Comparison of ENCODE assay signal across 28 cellular contexts in the genomic region with DNA sequence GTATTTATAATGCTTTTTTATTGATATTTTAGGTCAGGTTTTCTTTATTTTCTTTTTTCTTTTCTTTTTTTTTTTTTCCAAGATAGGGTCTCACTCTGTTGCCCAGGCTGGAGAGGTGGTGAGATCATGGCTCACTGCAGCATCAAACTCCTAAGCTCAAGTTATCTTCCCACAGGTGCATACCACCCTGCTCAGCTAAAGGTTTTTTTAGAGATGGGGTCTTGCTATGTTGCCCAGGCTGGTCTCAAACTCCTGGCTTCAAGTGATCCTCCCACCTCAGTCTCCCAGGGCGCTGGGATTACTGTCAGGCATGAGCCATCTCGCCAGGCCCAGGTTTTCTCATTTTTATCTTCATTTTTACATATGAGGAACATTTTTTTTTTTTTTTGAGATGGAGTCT. TPM values are rescaled to one million over a fixed set of nuclear protein-coding genes. Genes with fewer than 3 reads are reported as not detected.
DNase-seq lines count a peak whose midpoint lies in the region; ATAC-seq and TF ChIP-seq lines count a peak whose summit lies in the region.
"Had no signal": no experiment of that assay in that cellular context is flagged by ENCODE, and none has a peak within 500 bp of the region (broad histone marks: within the 10 kb centered on the region; RNA-seq: fewer than 3 reads in every experiment).

No MANE protein-coding gene starts in this region.

- CTCF ChIA-PET in CD8-positive, alpha-beta memory T cell (lab: Charles Lee), result no interaction called here

- H2AFZ ChIP-seq in fibroblast of lung (ENCODE audit: low read length), result no peak overlapping the region

- H3K4me3 ChIP-seq in fibroblast of lung (replicated peaks in 1 of 4; ENCODE audit: control extremely low read depth in 1 of 4, insufficient read depth in 1 of 4, low read depth in 3 of 4, low read length in 4 of 4) (no peak overlapping the region), upper lobe of right lung (no peak overlapping the region)
- no peak overlapping the region for H3K4me3 ChIP-seq in CD8-positive, alpha-beta memory T cell (ENCODE audit: low read length)
- H3K4me3 ChIP-seq: pancreas, SJCRH30 had no signal

- ATAC-seq in stimulated activated naive CD8-positive, alpha-beta T cell treated with anti-CD3 and anti-CD28 coated beads, Interleukin-15, Interleukin-2, amounts not matched to agents 100 U/mL and 50 U/mL, for 24 hours, result no peak
- ATAC-seq in T-helper 17 cell (no peak), upper lobe of right lung (no peak)
- ATAC-seq: left ventricle myocardium superior; naive thymus-derived CD4-positive, alpha-beta T cell; pancreas had no signal

- TF ChIP-seq CTCF in fibroblast of lung (conservative IDR thresholded peaks at IDR 0.05 in 1 of 2, IDR thresholded peaks at IDR 0.05 in 1 of 2; ENCODE audit: low read depth in 1 of 2, low read length in 2 of 2) (no peak), upper lobe of right lung (IDR thresholded peaks at IDR 0.05) (no peak)

- H3K36me3 ChIP-seq in fibroblast of lung (ENCODE audit: control insufficient read depth, insufficient read depth, low read length) (no peaks in the 10 kb centered on the region), upper lobe of right lung (no peaks in the 10 kb centered on the region)
- H3K36me3 ChIP-seq in CD8-positive, alpha-beta memory T cell (ENCODE audit: insufficient read depth, low read length), result no peaks in the 10 kb centered on the region
- H3K36me3 ChIP-seq: pancreas, SJCRH30 had no signal

- POLR2A ChIA-PET in CD8-positive, alpha-beta memory T cell (lab: Charles Lee), result no interaction called here

- H3K4me1 Mint-ChIP-seq in stimulated activated naive CD8-positive, alpha-beta T cell treated with anti-CD3 and anti-CD28 coated beads, Interleukin-15, Interleukin-2, amounts not matched to agents 100 ng/mL and 50 ng/mL, for 24 hours (ENCODE audit: low read depth), result peaks cover 60% of the 10 kb centered on the region
- H3K4me1 Mint-ChIP-seq in T-helper 17 cell, result peaks cover 30% of the 10 kb centered on the region
- H3K4me1 Mint-ChIP-seq in CD8-positive, alpha-beta memory T cell, result peaks cover 50 to 69% (median 68%) of the 10 kb centered on the region in 3 donors

- H3K27me3 Mint-ChIP-seq in stimulated activated naive CD8-positive, alpha-beta T cell treated with anti-CD3 and anti-CD28 coated beads, Interleukin-15, Interleukin-2, amounts not matched to agents 100 ng/mL and 50 ng/mL, for 24 hours, result no peaks in the 10 kb centered on the region
- H3K27me3 Mint-ChIP-seq in T-helper 17 cell, result no peaks in the 10 kb centered on the region
- H3K27me3 Mint-ChIP-seq in CD8-positive, alpha-beta memory T cell, result peaks cover 0 to 6% of the 10 kb centered on the region in 2 donors
- H3K27me3 Mint-ChIP-seq: B cell; naive thymus-derived CD4-positive, alpha-beta T cell had no signal

- H3K27ac ChIP-seq in fibroblast of lung (ENCODE audit: insufficient read depth, low read length) (no peak overlapping the region), upper lobe of right lung (no peak overlapping the region)
- H3K27ac ChIP-seq in CD8-positive, alpha-beta memory T cell (ENCODE audit: low read depth, low read length), result no peak overlapping the region
- H3K27ac ChIP-seq: pancreas, SJCRH30 had no signal

- peak overlapping the region; percentile 7 for H3K4me3 Mint-ChIP-seq in stimulated activated naive CD8-positive, alpha-beta T cell treated with anti-CD3 and anti-CD28 coated beads, Interleukin-15, Interleukin-2, amounts not matched to agents 100 ng/mL and 50 ng/mL, for 24 hours
- H3K4me3 Mint-ChIP-seq in T-helper 17 cell, result no peak overlapping the region
- peak overlapping the region in 1 of 7 donors; percentile 23 for H3K4me3 Mint-ChIP-seq in CD8-positive, alpha-beta memory T cell

- H3K9me3 ChIP-seq in T-helper 17 cell (ENCODE audit: control insufficient read depth, low read length, poor library complexity, severe bottlenecking) (no peaks in the 10 kb centered on the region), fibroblast of lung (ENCODE audit: control insufficient read depth, insufficient read depth, low read depth, low read length) (no peaks in the 10 kb centered on the region), upper lobe of right lung (no peaks in the 10 kb centered on the region)
- H3K9me3 ChIP-seq in CD8-positive, alpha-beta memory T cell (ENCODE audit: low read length), result no peaks in the 10 kb centered on the region
- H3K9me3 ChIP-seq: pancreas, SJCRH30 had no signal

- no peak for DNase-seq in stimulated activated naive CD8-positive, alpha-beta T cell treated with anti-CD3 and anti-CD28 coated beads, Interleukin-15, Interleukin-2, amounts not matched to agents 100 U/mL and 50 U/mL, for 24 hours
- no peak for DNase-seq in T-helper 17 cell
- no peak for DNase-seq in fibroblast of lung (ENCODE audit: low read depth in 2 of 2)
- no peak for DNase-seq in DMS114 treated with DMSO at 0.1 percent for 48 hours (lab: John Stamatoyannopoulos, UW; ENCODE audit: unreplicated experiment)
- DNase-seq in upper lobe of right lung, result no peak
- no peak for DNase-seq in NCI-H526 treated with DMSO at 0.1 percent for 48 hours (lab: John Stamatoyannopoulos, UW)
- DNase-seq in CD8-positive, alpha-beta memory T cell, result no peak
- DNase-seq: activated CD4-positive, CD25-positive, alpha-beta regulatory T cell treated with anti-CD3 and anti-CD28 coated beads, Interleukin-2, amount 50 U/mL, for 72 hours; activated CD8-positive, alpha-beta memory T cell treated with anti-CD3 and anti-CD28 coated beads for 24 hours; activated naive CD4-positive, alpha-beta T cell; COR-L47; DMS79 treated with DMSO at 0.1 percent for 48 hours; GF-D8; hippocampal formation; IMR-90; left ventricle myocardium superior; naive thymus-derived CD4-positive, alpha-beta T cell; NCI-H1105; NCI-H1930; NCI-H526; pancreas; SJCRH30; stimulated activated CD4-positive, alpha-beta T cell treated with anti-CD3 and anti-CD28 coated beads, Interleukin-2, amount 100 ng/mL, for 24 hours; T-helper 1 cell; trophoblast cell had no signal

- no peaks in the 10 kb centered on the region for H3K9me3 Mint-ChIP-seq in stimulated activated naive CD8-positive, alpha-beta T cell treated with anti-CD3 and anti-CD28 coated beads, Interleukin-15, Interleukin-2, amounts not matched to agents 100 ng/mL and 50 ng/mL, for 24 hours
- no peaks in the 10 kb centered on the region for H3K9me3 Mint-ChIP-seq in CD8-positive, alpha-beta memory T cell

- H3K4me2 ChIP-seq in fibroblast of lung (ENCODE audit: extremely low read depth, insufficient read depth, low read length), result peak overlapping the region; percentile 13

- intact Hi-C loops in upper lobe of right lung (cut with DNase I), result no loop called here

- H3K27ac Mint-ChIP-seq in stimulated activated naive CD8-positive, alpha-beta T cell treated with anti-CD3 and anti-CD28 coated beads, Interleukin-15, Interleukin-2, amounts not matched to agents 100 ng/mL and 50 ng/mL, for 24 hours, result no peak overlapping the region
- peak overlapping the region; percentile 97 for H3K27ac Mint-ChIP-seq in T-helper 17 cell
- peak overlapping the region in 2 of 8 donors; percentile 29 to 33 for H3K27ac Mint-ChIP-seq in CD8-positive, alpha-beta memory T cell
- H3K27ac Mint-ChIP-seq: B cell, mesothelial cell of epicardium had no signal

- no peak overlapping the region for H3K9ac ChIP-seq in fibroblast of lung (ENCODE audit: insufficient read depth, low read length)

- H3K36me3 Mint-ChIP-seq in stimulated activated naive CD8-positive, alpha-beta T cell treated with anti-CD3 and anti-CD28 coated beads, Interleukin-15, Interleukin-2, amounts not matched to agents 100 ng/mL and 50 ng/mL, for 24 hours (ENCODE audit: low read depth), result no peaks in the 10 kb centered on the region
- H3K36me3 Mint-ChIP-seq in T-helper 17 cell (ENCODE audit: low read depth), result peaks cover 2% of the 10 kb centered on the region
- peaks cover 0 to 12% (median 0%) of the 10 kb centered on the region in 3 donors for H3K36me3 Mint-ChIP-seq in CD8-positive, alpha-beta memory T cell
- H3K36me3 Mint-ChIP-seq: mesothelial cell of epicardium; naive thymus-derived CD4-positive, alpha-beta T cell had no signal

- no peaks in the 10 kb centered on the region for H3K27me3 ChIP-seq in fibroblast of lung (ENCODE audit: control insufficient read depth, insufficient read depth, low read length)
- no peaks in the 10 kb centered on the region for H3K27me3 ChIP-seq in upper lobe of right lung
- no peaks in the 10 kb centered on the region for H3K27me3 ChIP-seq in CD8-positive, alpha-beta memory T cell (ENCODE audit: insufficient read depth, low read length, poor library complexity, severe bottlenecking)
- H3K27me3 ChIP-seq: pancreas, SJCRH30 had no signal

- peaks cover 2% of the 10 kb centered on the region for H3K4me1 ChIP-seq in fibroblast of lung (ENCODE audit: control insufficient read depth, extremely low read depth, insufficient read depth, low read length)
- H3K4me1 ChIP-seq in upper lobe of right lung, result peaks cover 14% of the 10 kb centered on the region
- H3K4me1 ChIP-seq in CD8-positive, alpha-beta memory T cell (ENCODE audit: insufficient read depth, low read length), result peaks cover 45% of the 10 kb centered on the region

- H4K20me1 ChIP-seq in fibroblast of lung (ENCODE audit: control insufficient read depth, extremely low read depth, insufficient read depth, low read length), result no peaks in the 10 kb centered on the region

- peaks cover 67% of the 10 kb centered on the region for H3K79me2 ChIP-seq in fibroblast of lung (ENCODE audit: control insufficient read depth, insufficient read depth, low read length)

RNA-seq across cellular contexts. Expression of a gene that starts 3.3 kb away (rescaled TPM):
- 10 to 100 TPM; 15.4 to 18.0 TPM for total RNA-seq in T-helper 17 cell
- 12.1 and 15.0 TPM in 2 replicates for total RNA-seq in fibroblast of lung
- polyA plus RNA-seq in fibroblast of lung, result 20.6 and 22.8 TPM in 2 replicates
- polyA plus RNA-seq in fibroblast of lung (2012), result 10.4 and 11.6 TPM in 2 replicates
- polyA minus RNA-seq in fibroblast of lung (ENCODE audit: low replicate concordance), result 2.5 and 4.7 TPM in 2 replicates
- 14.2 TPM for total RNA-seq in upper lobe of right lung
- total RNA-seq in CD8-positive, alpha-beta memory T cell, result 10 to 100 TPM; 12.1 to 12.4 TPM
- polyA plus RNA-seq in CD8-positive, alpha-beta memory T cell, result 9.3 TPM
